In genomic region chr13:63636231-63636993, GRCh38 we compare ENCODE assay signal across 8 cellular contexts.
DNase-seq lines count a peak whose midpoint lies in the region; FAIRE-seq and TF ChIP-seq lines count a peak whose summit lies in the region.

No MANE protein-coding gene starts in this region.

- no peak for TF ChIP-seq POLR2A in stomach (IDR thresholded peaks at IDR 0.05)

- H3K4me3 ChIP-seq in GM12865 (ENCODE audit: low read depth, low read length), result peak overlapping the region; percentile 48
- H3K4me3 ChIP-seq in HEK293 (ENCODE audit: low read depth, low read length), result 0 out of 2 replicates have a peak overlapping the region, but pooled peaks have one; percentile 0
- H3K4me3 ChIP-seq in coronary artery, result peak overlapping the region; percentile 36
- H3K4me3 ChIP-seq in stomach, result peak overlapping the region; percentile 13 to 42 (median 24)

- intact Hi-C loops in stomach (cut with DNase I; ENCODE audit: low total_unique reads), result no loop called here

- TF ChIP-seq EP300 in stomach (IDR thresholded peaks at IDR 0.05), result no peak

- H3K27me3 ChIP-seq in stomach, result no peaks in the 10 kb centered on the region

- H3K4me1 ChIP-seq in HEK293 (ENCODE audit: control insufficient read depth, insufficient read depth, low read length) (no peaks in the 10 kb centered on the region), stomach (no peaks in the 10 kb centered on the region)

- TF ChIP-seq CTCF in GM12865 (IDR thresholded peaks at IDR 0.05; ENCODE audit: insufficient read depth, low read depth, low read length, missing control alignments) (no peak), HEK293 (tag by site-specific recombination; IDR thresholded peaks at IDR 0.05) (no peak), coronary artery (IDR thresholded peaks at IDR 0.05) (no peak), stomach (IDR thresholded peaks at IDR 0.05) (peak in 1 of 7 experiments; percentile 14)

- H3K27ac ChIP-seq in HEK293 (ENCODE audit: extremely low read depth, low read depth, low read length), result no peak overlapping the region
- no peak overlapping the region for H3K27ac ChIP-seq in coronary artery
- no peak overlapping the region for H3K27ac ChIP-seq in stomach

- POLR2A ChIA-PET in HEK293 (lab: Yijun Ruan, JAX), result no interaction called here

- no peaks in the 10 kb centered on the region for H3K9me3 ChIP-seq in HEK293 (ENCODE audit: control insufficient read depth, insufficient read depth, low read depth, low read length)
- no peaks in the 10 kb centered on the region for H3K9me3 ChIP-seq in stomach

- CTCF ChIA-PET in HEK293 (lab: Yijun Ruan, JAX), result no interaction called here

- in situ Hi-C loops in G401 (cut with HindIII; ENCODE audit: low sequenced_read_pairs), result no loop called here

- peak; percentile 10 for DNase-seq in GM12865 (ENCODE audit: low read depth)
- peak; percentile 9 for DNase-seq in NCI-H2227 (lab: John Stamatoyannopoulos, UW; ENCODE audit: unreplicated experiment)
- DNase-seq in coronary artery (ENCODE audit: low spot score), result no peak
- no peak for DNase-seq in stomach
- DNase-seq in HTR-8/SVneo (ENCODE audit: insufficient read length, low spot score), result no peak
- no peak for DNase-seq in G401 (ENCODE audit: low spot score)
- DNase-seq in RCC 7860 (ENCODE audit: low spot score), result no peak

- H3K36me3 ChIP-seq in HEK293 (ENCODE audit: control insufficient read depth in 2 of 2, insufficient read depth in 1 of 2, low read length in 2 of 2), result no peaks in the 10 kb centered on the region
- no peaks in the 10 kb centered on the region for H3K36me3 ChIP-seq in stomach

- WGBS in stomach, 5 donors, result 19 to 38% (median 35%) methylated on average over 6 of the region's 6 CpGs

- no peak for FAIRE-seq in HTR-8/SVneo (lab: Jason Lieb, UNC)
- no peak for FAIRE-seq in RCC 7860 (lab: Jason Lieb, UNC)

TF ChIP-seq in HEK293, 187 proteins besides CTCF, POLR2A, EP300 and RAD21:
- TF ChIP-seq TCF7L2 (IDR thresholded peaks at IDR 0.05; ENCODE audit: borderline replicate concordance, low read depth, low read length) (peak; percentile 48; the same call in 1 of the 2 replicates), TRIM28 (IDR thresholded peaks at IDR 0.05; ENCODE audit: borderline replicate concordance, low read length) (peak; percentile 93), ZNF660 (tag by site-specific recombination; IDR thresholded peaks at IDR 0.05) (peak; percentile 69; the same call in 1 of the 2 replicates), ZNF571 (tag by site-specific recombination; IDR thresholded peaks at IDR 0.05) (no peak), ZBTB21 (tag by site-specific recombination; IDR thresholded peaks at IDR 0.05) (no peak), ZNF76 (tag by site-specific recombination; IDR thresholded peaks at IDR 0.05; ENCODE audit: borderline replicate concordance, low read depth) (no peak)

Comparison
In these comparisons a context has a peak if more than half of its experiments do, and no peak if none do; other contexts are left out.
1. DNase-seq: peak in GM12865 (single experiment) and NCI-H2227 (single experiment); none in coronary artery (single experiment), stomach (single experiment), HTR-8/SVneo (single experiment), G401 (single experiment) and RCC 7860 (single experiment).
2. Peak in every context shown above with its lines, with median percentiles within 50 percentile points of each other: H3K4me3 ChIP-seq.